8 cellular contexts compared by ENCODE assay signal in genomic region chr20:25195962-25196700, GRCh38. TPM values are rescaled to one million over a fixed set of nuclear protein-coding genes. Genes with fewer than 3 reads are reported as not detected.
DNase-seq lines count a peak whose midpoint lies in the region; ATAC-seq and TF ChIP-seq lines count a peak whose summit lies in the region.

No MANE protein-coding gene starts in this region.

- H3K4me3 ChIP-seq in AG04449 (ENCODE audit: low read depth, low read length), result peak overlapping the region; percentile 86
- H3K4me3 ChIP-seq in colonic mucosa, result peak overlapping the region; percentile 83
- H3K4me3 ChIP-seq in lung, result peak overlapping the region; percentile 57

- ATAC-seq in GM18867 (IDR thresholded peaks at IDR 0.05; ENCODE audit: unreplicated experiment) (peak; percentile 28), HG03280 (IDR thresholded peaks at IDR 0.05; ENCODE audit: unreplicated experiment) (peak; percentile 19), lung (ENCODE audit: insufficient read depth, low FRiP score) (peak; percentile 42)

- 2 to 3% methylated on average over 34 of the region's 34 CpGs for WGBS in lung, 2 donors

- peaks cover 10% of the 10 kb centered on the region for H3K4me1 ChIP-seq in colonic mucosa
- peaks cover 0 to 12% of the 10 kb centered on the region in 2 donors for H3K4me1 ChIP-seq in lung (ENCODE audit: control insufficient read depth in 2 of 2, insufficient read depth in 2 of 2, low read length in 2 of 2)

- no peak for TF ChIP-seq CTCF in AG04449 (IDR thresholded peaks at IDR 0.05; ENCODE audit: insufficient read depth, low read length, missing control alignments)
- no peak for TF ChIP-seq CTCF in colonic mucosa (IDR thresholded peaks at IDR 0.05)
- TF ChIP-seq CTCF in lung (IDR thresholded peaks at IDR 0.05; ENCODE audit: control extremely low read depth, extremely low read depth), result no peak

- in situ Hi-C loops in SK-MEL-5 (cut with HindIII; ENCODE audit: low pct_unique_long_range_greater_than_20kb, low sequenced_read_pairs), result no loop called here

- H3K27me3 ChIP-seq in colonic mucosa (no peaks in the 10 kb centered on the region), lung (ENCODE audit: control insufficient read depth, insufficient read depth) (no peaks in the 10 kb centered on the region)

- intact Hi-C loops in colonic mucosa (cut with DNase I), result loop anchor here (5.0 kb wide), 2 partner anchors 51 to 201 kb away; partner anchors contain the start of gene PYGB

- H3K9me3 ChIP-seq in colonic mucosa (no peaks in the 10 kb centered on the region), lung (ENCODE audit: control insufficient read depth in 2 of 2, insufficient read depth in 1 of 2, low read length in 1 of 2) (no peaks in the 10 kb centered on the region)

- POLR2A ChIA-PET in AG04449 (lab: Yijun Ruan, JAX), result no interaction called here

- CTCF ChIA-PET in AG04449 (lab: Yijun Ruan, JAX), result interaction anchor here (1.1 to 2.9 kb wide), 2 partner anchors 51 to 202 kb away, joined by 3 to 11 read pairs; no protein-coding TSS in a partner anchor

- peak overlapping the region; percentile 94 to 99 for H3K9ac ChIP-seq in colonic mucosa (ENCODE audit: low read depth in 2 of 2, low read length in 2 of 2)

- no peaks in the 10 kb centered on the region for H3K36me3 ChIP-seq in colonic mucosa
- no peaks in the 10 kb centered on the region for H3K36me3 ChIP-seq in lung (ENCODE audit: control insufficient read depth in 2 of 2, insufficient read depth in 2 of 2, low read length in 2 of 2)

- DNase-seq in AG04449 (ENCODE audit: low read depth, low spot score), result no peak
- DNase-seq in SK-MEL-5 (ENCODE audit: low read depth, low spot score), result peak; percentile 36
- peak; percentile 87 for DNase-seq in colonic mucosa
- DNase-seq in lung (ENCODE audit: low spot score), result no peak
- no peak for DNase-seq in SKM-1 treated with dmso at 0.1 percent for 144 hours (lab: John Stamatoyannopoulos, UW; ENCODE audit: unreplicated experiment)

- peak overlapping the region; percentile 94 for H3K27ac ChIP-seq in colonic mucosa
- H3K27ac ChIP-seq in lung (ENCODE audit: low read depth in 1 of 2, low read length in 1 of 2), result peak overlapping the region; percentile 88 to 98
- peak overlapping the region; percentile 78 for H3K27ac ChIP-seq in temporal lobe (ENCODE audit: low read depth, low read length)

RNA-seq across cellular contexts. Expression of gene ENTPD6, which starts 0.6 kb away (rescaled TPM):
- 236 and 241 TPM in 2 replicates for total RNA-seq in SK-MEL-5 (2014; rRNA removed; shearing (Covaris generic))
- polyA plus RNA-seq in SK-MEL-5 (2015; cell fraction: cytosol; rRNA removed), result 385 and 433 TPM in 2 replicates
- polyA plus RNA-seq in SK-MEL-5 (2015; cell fraction: nucleus; rRNA removed), result 1,025 and 1,164 TPM in 2 replicates
- total RNA-seq in colonic mucosa (100 to 1,000 TPM; 120 to 201 TPM), lung (10 to 100 TPM; 33.8 to 78.8 TPM), temporal lobe (36.6 TPM)
- polyA plus RNA-seq in lung, result 10 to 100 TPM; 52.0 to 52.5 TPM

RNA-seq across cellular contexts. Expression of gene PYGB, which starts 51.8 kb away (rescaled TPM):
- 404 and 446 TPM in 2 replicates for total RNA-seq in SK-MEL-5 (2014; rRNA removed; shearing (Covaris generic))
- 618 and 744 TPM in 2 replicates for polyA plus RNA-seq in SK-MEL-5 (2015; cell fraction: cytosol; rRNA removed)
- polyA plus RNA-seq in SK-MEL-5 (2015; cell fraction: nucleus; rRNA removed), result 1,362 and 1,434 TPM in 2 replicates
- 100 to 1,000 TPM; 211 to 295 TPM for total RNA-seq in colonic mucosa
- total RNA-seq in lung, result 10 to 100 TPM; 30.3 to 90.3 TPM
- polyA plus RNA-seq in lung, result 10 to 100 TPM; 33.0 to 61.6 TPM
- total RNA-seq in temporal lobe, result 62.4 TPM

Comparison
In these comparisons a context has a peak if more than half of its experiments do, and no peak if none do; other contexts are left out.
1. DNase-seq: peak in SK-MEL-5 (single experiment) and colonic mucosa (single experiment); none in AG04449 (single experiment), lung (single experiment) and SKM-1 treated with dmso at 0.1 percent for 144 hours (single experiment).
2. Peak in every context shown above with its lines, with median percentiles within 50 percentile points of each other: H3K4me3 ChIP-seq, ATAC-seq and H3K27ac ChIP-seq.